20 cellular contexts compared by ENCODE assay signal in genomic region chr7:27607210-27607606, GRCh38. TPM values are rescaled to one million over a fixed set of nuclear protein-coding genes. Genes with fewer than 3 reads are reported as not detected.
DNase-seq lines count a peak whose midpoint lies in the region; ATAC-seq and TF ChIP-seq lines count a peak whose summit lies in the region.
"Had no signal": no experiment of that assay in that cellular context is flagged by ENCODE, and none has a peak within 500 bp of the region (broad histone marks: within the 10 kb centered on the region; RNA-seq: fewer than 3 reads in every experiment).

No MANE protein-coding gene starts in this region.

- DNase-seq in right lobe of liver (no peak), NCI-H1092 treated with DMSO at 0.1 percent for 48 hours (lab: John Stamatoyannopoulos, UW) (no peak), NCI-H82 treated with DMSO at 0.1 percent for 48 hours (lab: John Stamatoyannopoulos, UW; ENCODE audit: unreplicated experiment) (no peak)
- DNase-seq in stimulated activated CD4-positive, alpha-beta T cell treated with anti-CD3 and anti-CD28 coated beads, Interleukin-2, amount 100 ng/mL, for 48 hours, result no peak
- DNase-seq: CD8-positive, alpha-beta T cell; DMS53; H7; KG1; NCI-H187; NCI-H2107; NCI-H510A; OCI-M1; RPMI8226; SIG-M5 had no signal

- no peaks in the 10 kb centered on the region for H3K27me3 ChIP-seq in right lobe of liver
- H3K27me3 ChIP-seq: BLaER1 had no signal

- 58% methylated on average over 11 of the region's 11 CpGs for WGBS in right lobe of liver (ENCODE audit: insufficient coverage, low coverage, low lambda C conversion rate, missing lambda C conversion rate)

- no peak for TF ChIP-seq POLR2A in right lobe of liver (IDR thresholded peaks at IDR 0.05)

- CTCF ChIA-PET in HEK293 (lab: Yijun Ruan, JAX), result interaction anchor here (0.6 to 3.5 kb wide), 5 partner anchors 360 to 441 kb away, joined by 3 to 18 read pairs (median 3); no protein-coding TSS in a partner anchor

- no peaks in the 10 kb centered on the region for H3K36me3 ChIP-seq in HEK293 (ENCODE audit: control insufficient read depth in 2 of 2, insufficient read depth in 1 of 2, low read length in 2 of 2)
- H3K36me3 ChIP-seq in right lobe of liver, result no peaks in the 10 kb centered on the region
- H3K36me3 ChIP-seq: BLaER1 had no signal

- ATAC-seq in right lobe of liver (peak in 3 of 4 donors; percentile 17 to 39 (median 38)), GM19023 (IDR thresholded peaks at IDR 0.05; ENCODE audit: unreplicated experiment) (no peak)
- ATAC-seq: CD8-positive, alpha-beta T cell; GM12878 had no signal

- H3K4me1 ChIP-seq in HEK293 (ENCODE audit: control insufficient read depth, insufficient read depth, low read length) (peaks cover 54% of the 10 kb centered on the region), right lobe of liver (peaks cover 0 to 49% (median 9%) of the 10 kb centered on the region in 4 donors)
- H3K4me1 ChIP-seq: BLaER1 had no signal

- no peaks in the 10 kb centered on the region for H3K9me3 ChIP-seq in HEK293 (ENCODE audit: control insufficient read depth, insufficient read depth, low read depth, low read length)
- H3K9me3 ChIP-seq in right lobe of liver, result no peaks in the 10 kb centered on the region
- H3K9me3 ChIP-seq: BLaER1 had no signal

- TF ChIP-seq CTCF in 22Rv1 (IDR thresholded peaks at IDR 0.05) (no peak), HEK293 (tag by site-specific recombination; IDR thresholded peaks at IDR 0.05) (no peak), VCaP (conservative IDR thresholded peaks at IDR 0.05) (no peak), right lobe of liver (IDR thresholded peaks at IDR 0.05) (no peak)

- POLR2A ChIA-PET in HEK293 (lab: Yijun Ruan, JAX), result interaction anchor here (0.6 to 1.7 kb wide), 5 partner anchors 8 to 434 kb away, joined by 3 to 8 read pairs (median 6); partner anchors contain the start of gene HIBADH

- H3K4me3 ChIP-seq in HEK293 (ENCODE audit: low read depth, low read length) (no peak overlapping the region), right lobe of liver (peak overlapping the region in 2 of 3 donors; percentile 27 to 30)
- H3K4me3 ChIP-seq: BLaER1, GM12878 had no signal

- H3K27ac ChIP-seq in 22Rv1 (peak overlapping the region; percentile 69), HEK293 (ENCODE audit: extremely low read depth, low read depth, low read length) (peak overlapping the region; percentile 85), VCaP (peak overlapping the region; percentile 36), right lobe of liver (peak overlapping the region; percentile 55 to 84 (median 66))
- H3K27ac ChIP-seq: BLaER1 had no signal

- intact Hi-C loops in right lobe of liver (cut with DNase I), result no loop called here

TF ChIP-seq in HEK293, 187 proteins besides CTCF, POLR2A, EP300 and RAD21:
- TF ChIP-seq ZNF132 (tag by site-specific recombination; IDR thresholded peaks at IDR 0.05; ENCODE audit: borderline replicate concordance) (no peak), GLIS1 (tag by site-specific recombination; IDR thresholded peaks at IDR 0.05) (no peak), YY2 (tag by site-specific recombination; IDR thresholded peaks at IDR 0.05) (no peak), ZNF138 (tag by site-specific recombination; IDR thresholded peaks at IDR 0.05; ENCODE audit: borderline replicate concordance) (no peak), ZFP41 (tag by site-specific recombination; IDR thresholded peaks at IDR 0.05; ENCODE audit: borderline replicate concordance) (no peak), IKZF3 (tag by site-specific recombination; IDR thresholded peaks at IDR 0.05) (no peak), ZNF791 (tag by site-specific recombination; IDR thresholded peaks at IDR 0.05) (no peak), ZNF529 (tag by site-specific recombination; IDR thresholded peaks at IDR 0.05; ENCODE audit: insufficient replicate concordance) (no peak), KLF1 (tag by site-specific recombination; IDR thresholded peaks at IDR 0.05) (no peak), GLI4 (tag by site-specific recombination; IDR thresholded peaks at IDR 0.05) (no peak)

RNA-seq across cellular contexts. Expression of gene HIBADH, which starts 55.5 kb away (rescaled TPM):
- 100 to 1,000 TPM in 1 of 6 experiments, 10 to 100 TPM in 5; 64.9 to 143 (median 67.2) TPM for total RNA-seq in right lobe of liver
